16 cellular contexts compared by ENCODE assay signal in the genomic region with DNA sequence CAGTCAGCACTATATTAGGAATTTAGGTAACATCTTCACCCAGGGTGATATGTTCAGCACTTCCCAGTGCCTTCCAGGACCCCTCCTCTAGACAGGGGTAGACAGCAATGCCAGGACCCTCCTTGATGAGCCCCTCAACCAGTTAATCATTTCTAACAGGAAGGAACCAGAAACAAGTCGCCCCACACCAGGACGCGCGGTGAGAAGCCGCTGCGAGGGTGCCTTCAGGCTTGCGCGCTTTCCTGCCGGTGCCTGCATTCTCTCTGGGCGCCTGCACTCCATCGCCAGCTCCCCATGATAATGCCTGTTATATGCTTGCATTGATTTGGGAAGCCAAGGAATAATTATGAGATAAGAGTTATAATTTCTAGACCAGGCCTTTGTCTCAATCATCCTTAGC.
DNase-seq lines count a peak whose midpoint lies in the region; TF ChIP-seq lines count a peak whose summit lies in the region.
"Had no signal": no experiment of that assay in that cellular context is flagged by ENCODE, and none has a peak within 500 bp of the region (broad histone marks: within the 10 kb centered on the region; RNA-seq: fewer than 3 reads in every experiment).

No MANE protein-coding gene starts in this region.

- H2BK15ac ChIP-seq in mesenchymal stem cell (ENCODE audit: low read depth, poor library complexity, severe bottlenecking), result peak overlapping the region; percentile 34

- peaks cover 6% of the 10 kb centered on the region for H3K4me1 Mint-ChIP-seq in chondrocyte (ENCODE audit: low read depth)

- WGBS in mesenchymal stem cell, result 98% methylated on average over 10 of the region's 11 CpGs

- H3K4me1 ChIP-seq in mesenchymal stem cell (ENCODE audit: control insufficient read depth, insufficient read depth, low read depth, low read length), result peaks cover 4% of the 10 kb centered on the region

- H3K4me3 ChIP-seq in mesenchymal stem cell (ENCODE audit: insufficient read depth in 1 of 2, low read depth in 1 of 2, low read length in 2 of 2) (no peak overlapping the region), coronary artery (no peak overlapping the region)
- H3K4me3 ChIP-seq: BLaER1 treated with 17β-estradiol and CSF1 and Interleukin-3, amounts not matched to agents 10 nM and 100 nM had no signal

- H3K27me3 ChIP-seq in mesenchymal stem cell (ENCODE audit: control insufficient read depth in 1 of 2, insufficient read depth in 1 of 2, low read length in 2 of 2), result peaks cover 0 to 39% of the 10 kb centered on the region in 2 experiments
- H3K27me3 ChIP-seq: BLaER1 treated with 17β-estradiol and CSF1 and Interleukin-3, amounts not matched to agents 10 nM and 100 nM had no signal

- H3K14ac ChIP-seq in mesenchymal stem cell (ENCODE audit: low read length in 2 of 2), result no peak overlapping the region

- H3K27ac ChIP-seq in angular gyrus (ENCODE audit: low read depth, low read length) (peak overlapping the region; percentile 0), mesenchymal stem cell (ENCODE audit: low read length, poor library complexity, severe bottlenecking) (no peak overlapping the region), coronary artery (no peak overlapping the region)
- H3K27ac ChIP-seq: BLaER1 treated with 17β-estradiol and CSF1 and Interleukin-3, amounts not matched to agents 10 nM and 100 nM; C4-2B had no signal

- H3K23ac ChIP-seq in mesenchymal stem cell (ENCODE audit: low read length in 2 of 2), result no peak overlapping the region

- TF ChIP-seq CTCF in chondrocyte (IDR thresholded peaks at IDR 0.05) (no peak), coronary artery (IDR thresholded peaks at IDR 0.05) (no peak)

- H2BK12ac ChIP-seq in mesenchymal stem cell (ENCODE audit: low read length in 2 of 2), result no peak overlapping the region

- no peak overlapping the region for H3K9ac ChIP-seq in mesenchymal stem cell (ENCODE audit: low read length)
- H3K9ac ChIP-seq: BLaER1 treated with 17β-estradiol and CSF1 and Interleukin-3, amounts not matched to agents 10 nM and 100 nM had no signal

- H2BK120ac ChIP-seq in mesenchymal stem cell (ENCODE audit: low read depth, low read length), result no peak overlapping the region

- H2AK5ac ChIP-seq in mesenchymal stem cell (ENCODE audit: low read length, severe bottlenecking), result no peak overlapping the region

- no peaks in the 10 kb centered on the region for H3K79me1 ChIP-seq in mesenchymal stem cell (replicated peaks; ENCODE audit: low read length, poor library complexity, severe bottlenecking)

- no peak overlapping the region for H3K4me2 ChIP-seq in mesenchymal stem cell (ENCODE audit: low read length, poor library complexity, severe bottlenecking)
- H3K4me2 ChIP-seq: BLaER1 treated with 17β-estradiol and CSF1 and Interleukin-3, amounts not matched to agents 10 nM and 100 nM had no signal

- no peak overlapping the region for H3K4ac ChIP-seq in mesenchymal stem cell (ENCODE audit: low read depth in 1 of 2, low read length in 2 of 2)

- H3K27ac Mint-ChIP-seq in chondrocyte (ENCODE audit: unreplicated experiment), result no peak overlapping the region
- H3K27ac Mint-ChIP-seq: B cell; CD4-positive, alpha-beta T cell; CD8-positive, alpha-beta T cell had no signal

- H3K9me3 ChIP-seq in mesenchymal stem cell (ENCODE audit: control insufficient read depth, low read length), result no peaks in the 10 kb centered on the region
- H3K9me3 ChIP-seq: BLaER1 treated with 17β-estradiol and CSF1 and Interleukin-3, amounts not matched to agents 10 nM and 100 nM; Caco-2 had no signal

- H3K9me3 Mint-ChIP-seq in chondrocyte (ENCODE audit: low read depth), result no peaks in the 10 kb centered on the region
- H3K9me3 Mint-ChIP-seq: CD4-positive, alpha-beta T cell; CD8-positive, alpha-beta T cell had no signal

- peaks cover 20% of the 10 kb centered on the region for H3K27me3 Mint-ChIP-seq in chondrocyte (ENCODE audit: low read depth)

- H2BK5ac ChIP-seq in mesenchymal stem cell (ENCODE audit: low read depth, low read length, poor library complexity, severe bottlenecking), result no peak overlapping the region

- no peaks in the 10 kb centered on the region for H3K36me3 Mint-ChIP-seq in chondrocyte (ENCODE audit: low read depth)
- H3K36me3 Mint-ChIP-seq: CD8-positive, alpha-beta T cell had no signal

- no peaks in the 10 kb centered on the region for H3K36me3 ChIP-seq in mesenchymal stem cell (ENCODE audit: control insufficient read depth in 1 of 2, insufficient read depth in 2 of 2, low read depth in 1 of 2, low read length in 2 of 2)
- H3K36me3 ChIP-seq: BLaER1 treated with 17β-estradiol and CSF1 and Interleukin-3, amounts not matched to agents 10 nM and 100 nM had no signal

- H3K4me3 Mint-ChIP-seq in chondrocyte (ENCODE audit: unreplicated experiment), result no peak overlapping the region
- H3K4me3 Mint-ChIP-seq: B cell; CD4-positive, alpha-beta T cell; CD8-positive, alpha-beta T cell had no signal

- H2AFZ ChIP-seq in mesenchymal stem cell (ENCODE audit: low read depth, low read length), result no peak overlapping the region

- no peak for DNase-seq in mesenchymal stem cell
- DNase-seq in retina, result peak; percentile 16
- DNase-seq in chondrocyte (ENCODE audit: low spot score), result no peak
- DNase-seq in coronary artery (ENCODE audit: low spot score), result no peak
- DNase-seq: 8988T; AML-193; Caco-2; Calu3; CD4-positive, alpha-beta T cell; DMS79 treated with DMSO at 0.1 percent for 48 hours; GF-D8 had no signal

- H4K8ac ChIP-seq in mesenchymal stem cell (ENCODE audit: low read length), result no peak overlapping the region

- no peak overlapping the region for H3K18ac ChIP-seq in mesenchymal stem cell (ENCODE audit: low read depth in 1 of 2, low read length in 2 of 2)

- H4K91ac ChIP-seq in mesenchymal stem cell (ENCODE audit: low read length), result no peak overlapping the region
